10 cellular contexts compared by ENCODE assay signal in the genomic region with DNA sequence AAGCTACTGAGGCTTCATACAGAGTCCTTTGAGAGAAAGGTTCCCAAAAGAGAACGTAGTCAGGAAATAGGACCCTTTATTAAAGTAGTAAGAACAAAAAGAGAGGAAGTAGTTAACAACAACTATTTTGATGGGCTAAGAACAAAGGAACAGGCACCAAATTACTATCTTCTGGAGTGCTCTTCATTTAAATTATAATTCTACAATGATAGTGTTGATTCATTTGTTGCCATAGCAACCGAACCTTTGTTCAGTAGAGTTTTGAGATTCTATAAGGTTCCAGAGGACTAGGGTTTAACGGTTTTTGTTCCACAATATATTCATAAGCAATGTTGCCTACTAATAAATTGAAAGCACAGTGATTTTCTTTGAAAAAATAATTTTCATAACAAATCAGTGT.
DNase-seq lines count a peak whose midpoint lies in the region; ATAC-seq and TF ChIP-seq lines count a peak whose summit lies in the region.
"Had no signal": no experiment of that assay in that cellular context is flagged by ENCODE, and none has a peak within 500 bp of the region (broad histone marks: within the 10 kb centered on the region; RNA-seq: fewer than 3 reads in every experiment).

No MANE protein-coding gene starts in this region.

- no peaks in the 10 kb centered on the region for H3K9me3 ChIP-seq in IMR-90 (ENCODE audit: control insufficient read depth, insufficient read depth, low read length)
- no peaks in the 10 kb centered on the region for H3K9me3 ChIP-seq in SK-N-MC (ENCODE audit: low read depth, low read length)

- DNase-seq in CD1c-positive myeloid dendritic cell (ENCODE audit: extremely low spot score) (peak; percentile 58), IMR-90 (no peak), SK-N-MC (ENCODE audit: low read depth, low spot score) (no peak), memory B cell (ENCODE audit: low spot score in 2 of 2) (no peak), left ventricle myocardium superior (no peak), SIG-M5 treated with dmso at 0.1 percent for 504 hours (lab: John Stamatoyannopoulos, UW; ENCODE audit: unreplicated experiment) (no peak), activated gamma-delta T cell (lab: John Stamatoyannopoulos, UW) (no peak)
- DNase-seq in stimulated activated CD4-positive, alpha-beta T cell treated with anti-CD3 and anti-CD28 coated beads, Interleukin-15, amount 100 ng/mL, for 24 hours, result no peak
- DNase-seq: stimulated activated CD4-positive, alpha-beta T cell treated with anti-CD3 and anti-CD28 coated beads, Interleukin-2, amount 100 ng/mL, for 48 hours; T-helper 9 cell had no signal

- H3K36me3 Mint-ChIP-seq in memory B cell, result peaks cover 1% of the 10 kb centered on the region

- H3K4me3 ChIP-seq in IMR-90 (ENCODE audit: insufficient read depth, low read depth, low read length) (no peak overlapping the region), SK-N-MC (peak overlapping the region; percentile 63)

- peak overlapping the region; percentile 88 for H2BK120ac ChIP-seq in IMR-90 (ENCODE audit: low read depth, low read length)

- no peak for TF ChIP-seq POLR2A in IMR-90 (IDR thresholded peaks at IDR 0.05; ENCODE audit: low read depth, low read length)

- H2AFZ ChIP-seq in IMR-90 (replicated peaks; ENCODE audit: low read length, poor library complexity), result no peak overlapping the region

- peak overlapping the region; percentile 89 for H3K56ac ChIP-seq in IMR-90 (ENCODE audit: extremely low read depth, insufficient read depth, low read length)

- H4K91ac ChIP-seq in IMR-90 (ENCODE audit: insufficient read depth, low read depth, low read length), result peak overlapping the region; percentile 35; the same call in 1 of the 2 replicates

- TF ChIP-seq CTCF in IMR-90 (conservative IDR thresholded peaks at IDR 0.05; ENCODE audit: low read depth, low read length), result no peak

- no CpG with 5 or more reads among the region's 3 CpGs for WGBS in IMR-90 (ENCODE audit: extremely low coverage in 2 of 2, insufficient read length in 1 of 2), 2 experiments

- in situ Hi-C loops in IMR-90 (cut with MboI; ENCODE audit: low sequenced_read_pairs), result no loop called here

- dilution Hi-C loops in IMR-90 (cut with HindIII; ENCODE audit: low sequenced_read_pairs, unreplicated experiment), result no loop called here

- peaks cover 18% of the 10 kb centered on the region for H3K4me1 Mint-ChIP-seq in memory B cell

- ATAC-seq in IMR-90 (ENCODE audit: low read depth), result no peak
- no peak for ATAC-seq in memory B cell (ENCODE audit: low read depth)
- no peak for ATAC-seq in left ventricle myocardium superior

- H3K9me3 Mint-ChIP-seq in memory B cell, result no peaks in the 10 kb centered on the region

- POLR2A ChIA-PET in IMR-90 (lab: Charles Lee; ENCODE audit: unreplicated experiment), result no interaction called here

- peaks cover 9% of the 10 kb centered on the region for H3K9me1 ChIP-seq in IMR-90 (ENCODE audit: insufficient read depth, low read length)

- no TSS peak for BruUV-seq in IMR-90 (replicated peaks; lab: Mats Ljungman, UMichigan)

- H3K27ac ChIP-seq in IMR-90 (ENCODE audit: insufficient read depth, low read length) (peak overlapping the region; percentile 54), SK-N-MC (peak overlapping the region; percentile 98)

- peak overlapping the region; percentile 33 for H3K27ac Mint-ChIP-seq in memory B cell

- 0 out of 2 replicates have a peak overlapping the region, but pooled peaks have one; percentile 3 for H2AK5ac ChIP-seq in IMR-90 (ENCODE audit: low read depth, low read length)

- H2BK15ac ChIP-seq in IMR-90 (ENCODE audit: low read depth, low read length), result peak overlapping the region; percentile 46

- H3K27me3 Mint-ChIP-seq in memory B cell, result no peaks in the 10 kb centered on the region

- peak overlapping the region; percentile 71 for H3K4ac ChIP-seq in IMR-90 (ENCODE audit: low read depth, low read length)

- TF ChIP-seq RAD21 in IMR-90 (IDR thresholded peaks at IDR 0.05; ENCODE audit: low read length), result no peak

- CTCF ChIA-PET in IMR-90 (lab: Yijun Ruan, JAX), result interaction anchor here (0.6 to 1.0 kb wide), 2 partner anchors 139 to 358 kb away, joined by 3 read pairs; no protein-coding TSS in a partner anchor

- H4K8ac ChIP-seq in IMR-90 (ENCODE audit: low read depth in 2 of 2, low read length in 2 of 2), result peak overlapping the region; percentile 35 to 68

- peak overlapping the region; percentile 82; the same call in 1 of the 2 replicates for H4K5ac ChIP-seq in IMR-90 (ENCODE audit: low read depth, low read length)

- peak overlapping the region; percentile 21; the same call in 1 of the 2 replicates for H3K9ac ChIP-seq in IMR-90 (ENCODE audit: low read depth, low read length)
- H3K9ac ChIP-seq in SK-N-MC (ENCODE audit: insufficient read length), result peak overlapping the region; percentile 37

- H3K4me2 ChIP-seq in IMR-90 (ENCODE audit: low read depth, low read length), result peak overlapping the region; percentile 88; the same call in 1 of the 2 replicates

- H3K4me3 Mint-ChIP-seq in memory B cell, result no peak overlapping the region

- peaks cover 16% of the 10 kb centered on the region for H3K4me1 ChIP-seq in IMR-90 (ENCODE audit: control insufficient read depth, insufficient read depth, low read length)

- intact Hi-C loops in IMR-90 (cut with micrococcal nuclease), result no loop called here
- intact Hi-C loops in left ventricle myocardium superior (cut with micrococcal nuclease), result no loop called here

- no peaks in the 10 kb centered on the region for H3K27me3 ChIP-seq in IMR-90 (ENCODE audit: control insufficient read depth, insufficient read depth, low read length)

- H2AK9ac ChIP-seq in IMR-90 (replicated peaks; ENCODE audit: low read depth, low read length, poor library complexity), result no peak overlapping the region

- H3K79me1 ChIP-seq in IMR-90 (ENCODE audit: low read depth in 1 of 2, low read length in 2 of 2), result peaks cover 18 to 22% of the 10 kb centered on the region in 2 experiments

- peak overlapping the region; percentile 61 for H3K23ac ChIP-seq in IMR-90 (ENCODE audit: low read depth, low read length)

- H3K36me3 ChIP-seq in IMR-90 (ENCODE audit: control insufficient read depth, insufficient read depth, low read length) (no peaks in the 10 kb centered on the region), SK-N-MC (ENCODE audit: insufficient read depth, low read length) (no peaks in the 10 kb centered on the region)

- peak overlapping the region; percentile 92 for H3K18ac ChIP-seq in IMR-90 (ENCODE audit: low read depth, low read length)

- peak overlapping the region; percentile 96 for H2BK5ac ChIP-seq in IMR-90 (ENCODE audit: low read depth, low read length, poor library complexity, severe bottlenecking)

- peak overlapping the region; percentile 50 for H3K14ac ChIP-seq in IMR-90 (replicated peaks; ENCODE audit: low read depth, low read length)

- no peaks in the 10 kb centered on the region for H4K20me1 ChIP-seq in IMR-90 (ENCODE audit: insufficient read depth, low read length)

- peak overlapping the region; percentile 84 for H2BK20ac ChIP-seq in IMR-90 (ENCODE audit: low read depth, low read length)

TF ChIP-seq in IMR-90, 13 proteins besides CTCF, POLR2A, EP300 and RAD21:
- no peak for TF ChIP-seq MAFK (IDR thresholded peaks at IDR 0.05; ENCODE audit: low read depth, low read length)
- TF ChIP-seq CEBPB (IDR thresholded peaks at IDR 0.05; ENCODE audit: low read depth, low read length), result no peak
- no peak for TF ChIP-seq BHLHE40 (IDR thresholded peaks at IDR 0.05; ENCODE audit: low read depth, low read length)
- TF ChIP-seq USF2 (IDR thresholded peaks at IDR 0.05; ENCODE audit: low read depth, low read length), result no peak
- no peak for TF ChIP-seq MAZ (IDR thresholded peaks at IDR 0.05; ENCODE audit: borderline replicate concordance, low read depth, low read length)
- TF ChIP-seq MXI1 (IDR thresholded peaks at IDR 0.05; ENCODE audit: borderline replicate concordance, low read depth, low read length), result no peak
- no peak for TF ChIP-seq ELK1 (IDR thresholded peaks at IDR 0.05; ENCODE audit: borderline replicate concordance, low read depth, low read length)
- TF ChIP-seq RFX5 (IDR thresholded peaks at IDR 0.05; ENCODE audit: low read depth, low read length), result no peak
- no peak for TF ChIP-seq SMC3 (IDR thresholded peaks at IDR 0.05; ENCODE audit: low read depth, low read length)
- no peak for TF ChIP-seq RCOR1 (IDR thresholded peaks at IDR 0.05; ENCODE audit: insufficient replicate concordance, low read length)
- TF ChIP-seq FOS (IDR thresholded peaks at IDR 0.05; ENCODE audit: low read depth, low read length), result no peak
- TF ChIP-seq NFE2L2 (IDR thresholded peaks at IDR 0.05; ENCODE audit: low read depth, low read length), result no peak
- TF ChIP-seq CHD1 (IDR thresholded peaks at IDR 0.05; ENCODE audit: low read depth, low read length), result no peak
